In the genomic region with DNA sequence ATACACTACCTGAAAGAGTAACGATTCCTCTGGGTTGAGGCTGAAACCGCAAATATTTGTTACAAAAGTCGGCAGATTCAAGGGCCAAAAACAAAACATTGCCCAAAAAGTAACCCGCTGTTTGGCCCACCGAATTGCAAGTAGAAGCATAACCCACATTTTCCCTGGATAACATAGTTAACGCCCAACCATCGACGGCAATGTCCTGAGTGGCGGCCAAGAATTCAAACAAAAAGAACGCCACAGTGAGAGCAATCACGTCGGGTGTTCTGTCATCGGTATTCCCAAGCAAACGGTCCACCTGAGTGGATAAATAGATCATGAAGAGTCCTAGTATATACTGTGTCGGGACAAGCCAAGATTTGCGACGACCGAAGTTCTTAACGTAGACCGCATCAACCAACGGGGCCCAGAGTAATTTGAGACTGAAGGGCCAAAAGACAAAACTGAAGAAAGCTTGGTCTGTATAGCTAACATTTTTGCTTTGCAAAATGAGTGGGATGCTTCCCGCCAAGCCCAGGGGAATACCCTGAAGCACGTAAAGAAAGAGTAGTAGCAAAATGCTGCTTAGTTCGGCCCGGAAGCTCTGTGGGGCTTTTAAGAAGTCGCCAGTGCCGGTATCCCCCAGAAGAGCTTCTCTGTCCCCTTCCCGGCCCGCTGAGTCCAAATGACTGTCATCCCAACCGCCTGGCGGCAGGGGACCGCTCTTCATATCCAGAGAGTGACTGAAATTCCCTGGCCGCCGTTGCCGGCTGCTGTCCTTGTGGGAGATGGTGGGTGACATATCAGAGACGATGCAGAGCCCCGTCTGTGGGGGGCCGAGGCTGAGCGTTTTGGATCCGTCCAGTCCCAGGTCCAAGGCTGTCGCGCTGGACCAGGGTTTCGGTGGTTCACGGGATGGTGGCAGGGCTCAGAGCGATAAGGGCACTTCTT, we compare ENCODE assay signal across 8 cellular contexts. TPM values are rescaled to one million over a fixed set of nuclear protein-coding genes. Genes with fewer than 3 reads are reported as not detected.
DNase-seq lines count a peak whose midpoint lies in the region; ATAC-seq and TF ChIP-seq lines count a peak whose summit lies in the region.

No MANE protein-coding gene starts in this region.

- H3K4me3 Mint-ChIP-seq in memory B cell = peak overlapping the region; percentile 94

- TF ChIP-seq CTCF in 22Rv1 (IDR thresholded peaks at IDR 0.05) = peak; percentile 26

- peaks cover 22% of the 10 kb centered on the region for H3K4me1 Mint-ChIP-seq in memory B cell

- DNase-seq in T-helper 9 cell (peak; percentile 21), dermis blood vessel endothelial cell (peak; percentile 35), memory B cell (ENCODE audit: low spot score in 2 of 2) (peak in 1 of 2 donors; percentile 30), DMS153 treated with DMSO at 0.1 percent for 48 hours (lab: John Stamatoyannopoulos, UW; ENCODE audit: unreplicated experiment) (no peak)
- peak; percentile 13 for DNase-seq in stimulated activated naive CD4-positive, alpha-beta T cell treated with Interleukin-2 at 50 U/mL for 16 hours (lab: John Stamatoyannopoulos, UW)

- peaks cover 2% of the 10 kb centered on the region for H3K36me3 Mint-ChIP-seq in memory B cell

- ATAC-seq in GM18517 (IDR thresholded peaks at IDR 0.05; ENCODE audit: unreplicated experiment) (peak; percentile 3), HG03175 (IDR thresholded peaks at IDR 0.05; ENCODE audit: unreplicated experiment) (peak; percentile 11), memory B cell (ENCODE audit: low read depth) (no peak)

- H3K27me3 Mint-ChIP-seq in memory B cell = no peaks in the 10 kb centered on the region

- H3K9me3 Mint-ChIP-seq in memory B cell = no peaks in the 10 kb centered on the region

- H3K27ac Mint-ChIP-seq in memory B cell = peak overlapping the region; percentile 98

- H3K27ac ChIP-seq in 22Rv1 = peak overlapping the region; percentile 89

RNA-seq across cellular contexts. Expression of gene SLC33A1, which starts 0.7 kb away (rescaled TPM):
- 34.3 and 37.8 TPM in 2 replicates for total RNA-seq in dermis blood vessel endothelial cell

RNA-seq across cellular contexts. Expression of gene GMPS, which starts 17.0 kb away (rescaled TPM):
- 34.0 and 65.1 TPM in 2 replicates for total RNA-seq in dermis blood vessel endothelial cell

RNA-seq across cellular contexts. Expression of gene C3orf33, which starts 47.4 kb away (rescaled TPM):
- total RNA-seq in dermis blood vessel endothelial cell = 0.98 and 2.0 TPM in 2 replicates
